ENCODE assay signal across 29 cellular contexts in genomic region chr12:29572938-29573337, GRCh38.
"Had no signal": no experiment of that assay in that cellular context is flagged by ENCODE, and none has a peak within 500 bp of the region (broad histone marks: within the 10 kb centered on the region; RNA-seq: fewer than 3 reads in every experiment).

No MANE protein-coding gene starts in this region.

- H2AFZ ChIP-seq: hepatocyte had no signal

- H3K79me2 ChIP-seq: hepatocyte had no signal

- DNase-seq: activated CD4-positive, alpha-beta memory T cell treated with anti-CD3 and anti-CD28 coated beads, Interleukin-2, amount 10 ng/mL, durations not matched to agents 7 days and 5 days; activated CD4-positive, alpha-beta T cell treated with anti-CD3 and anti-CD28 coated beads, Interleukin-2, amount 10 ng/mL, durations not matched to agents 24 days and 14 days; activated CD4-positive, CD25-positive, alpha-beta regulatory T cell treated with anti-CD3 and anti-CD28 coated beads, Interleukin-2, amount 50 U/mL, for 72 hours; activated CD8-positive, alpha-beta memory T cell treated with anti-CD3 and anti-CD28 coated beads, Interleukin-2, amount 50 U/mL, for 48 hours; activated gamma-delta T cell; activated naive CD4-positive, alpha-beta T cell treated with anti-CD3 and anti-CD28 coated beads, Interleukin-2, amount 10 ng/mL, durations not matched to agents 7 days and 5 days; activated naive CD8-positive, alpha-beta T cell treated with anti-CD3 and anti-CD28 coated beads, Interleukin-2, amount 10 ng/mL, durations not matched to agents 7 days and 5 days; activated T-cell treated with anti-CD3 and anti-CD28 coated beads, Interleukin-2, amount 50 U/mL, for 24 hours; amniotic stem cell; colonic mucosa; effector CD8-positive, alpha-beta T cell; esophagus squamous epithelium; left colon; lower lobe of right lung; mucosa of descending colon; nephron progenitor cell; small intestine; stimulated activated CD4-positive, alpha-beta T cell treated with anti-CD3 and anti-CD28 coated beads, Interleukin-1b, Interleukin-23, amount 100 ng/mL, for 48 hours; stimulated activated CD4-positive, alpha-beta T cell treated with anti-CD3 and anti-CD28 coated beads, Interleukin-4, amount 100 ng/mL, for 4 hours; stimulated activated CD8-positive, alpha-beta memory T cell treated with anti-CD3 and anti-CD28 coated beads, Interleukin-4, amount 100 ng/mL, for 48 hours; stimulated activated naive B cell treated with anti-CD40 and anti-IgM and Interleukin-4, amounts not matched to agents 10 μg/mL and 1 μg/mL and 100 μg/mL, for 72 hours; stomach; thyroid gland; upper lobe of left lung had no signal

- H3K27me3 ChIP-seq: colonic mucosa, esophagus squamous epithelium, hepatocyte, neutrophil, stomach, thyroid gland, upper lobe of left lung, vagina had no signal

- H3K4me3 ChIP-seq: colonic mucosa, esophagus squamous epithelium, hepatocyte, lower lobe of right lung, mucosa of descending colon, stomach, thyroid gland, upper lobe of left lung, vagina had no signal

- ATAC-seq: left colon, mucosa of descending colon, sciatic nerve had no signal

- H3K36me3 ChIP-seq: colonic mucosa, neutrophil, thyroid gland had no signal

- H3K4me1 ChIP-seq: colonic mucosa, thyroid gland had no signal

- H3K4me2 ChIP-seq: hepatocyte had no signal

- H3K9me3 ChIP-seq: colonic mucosa, esophagus squamous epithelium, lower lobe of right lung, mucosa of descending colon, neutrophil, stomach, thyroid gland, upper lobe of left lung, vagina had no signal

- H3K27ac ChIP-seq: colonic mucosa, epithelial cell of prostate, esophagus squamous epithelium, hepatocyte, lower lobe of right lung, neutrophil, stomach, thyroid gland, upper lobe of left lung, vagina had no signal
